ENCODE assay signal across 15 cellular contexts in genomic region chr7:72546586-72546985, GRCh38.
DNase-seq lines count a peak whose midpoint lies in the region; ATAC-seq and TF ChIP-seq lines count a peak whose summit lies in the region.
"Had no signal": no experiment of that assay in that cellular context is flagged by ENCODE, and none has a peak within 500 bp of the region (broad histone marks: within the 10 kb centered on the region; RNA-seq: fewer than 3 reads in every experiment).

No MANE protein-coding gene starts in this region.

- H3K36me3 ChIP-seq in ascending aorta = no peaks in the 10 kb centered on the region
- H3K36me3 ChIP-seq: gastroesophageal sphincter had no signal

- no peaks in the 10 kb centered on the region for H3K9me3 ChIP-seq in ascending aorta

- DNase-seq in Daoy (ENCODE audit: low read depth) = peak; percentile 33
- DNase-seq in inferior parietal cortex (ENCODE audit: extremely low spot score) = peak; percentile 13
- no peak for DNase-seq in ascending aorta (ENCODE audit: low spot score in 2 of 2)
- DNase-seq in NCI-H1092 treated with DMSO at 0.1 percent for 48 hours (lab: John Stamatoyannopoulos, UW) = no peak
- no peak for DNase-seq in NCI-H1092 (lab: John Stamatoyannopoulos, UW)
- DNase-seq: DMS 273 treated with DMSO at 0.1 percent for 48 hours; naive thymus-derived CD8-positive, alpha-beta T cell; NCI-H187 treated with DMSO at 0.1 percent for 48 hours; NCI-H82; retina had no signal

- intact Hi-C loops in ascending aorta (cut with DNase I) = no loop called here

- no peak overlapping the region for H3K4me3 ChIP-seq in ascending aorta
- H3K4me3 ChIP-seq: gastroesophageal sphincter, lung had no signal

- no peak for TF ChIP-seq CTCF in ascending aorta (IDR thresholded peaks at IDR 0.05)

- H3K4me1 ChIP-seq in ascending aorta = no peaks in the 10 kb centered on the region
- H3K4me1 ChIP-seq: gastroesophageal sphincter had no signal

- H3K27me3 ChIP-seq in ascending aorta = no peaks in the 10 kb centered on the region
- H3K27me3 ChIP-seq: gastroesophageal sphincter had no signal

- ATAC-seq in GM18520 (IDR thresholded peaks at IDR 0.05; ENCODE audit: unreplicated experiment) (peak; percentile 82), HG03442 (IDR thresholded peaks at IDR 0.05; ENCODE audit: unreplicated experiment) (peak; percentile 77), HG03097 (IDR thresholded peaks at IDR 0.05; ENCODE audit: low FRiP score, unreplicated experiment) (no peak)
- ATAC-seq: gastroesophageal sphincter; naive thymus-derived CD8-positive, alpha-beta T cell had no signal

- no peak overlapping the region for H3K27ac ChIP-seq in ascending aorta
- H3K27ac ChIP-seq: gastroesophageal sphincter had no signal

Comparison
In these comparisons a context has a peak if more than half of its experiments do, and no peak if none do; other contexts are left out.
1. DNase-seq: peak in Daoy (single experiment) and inferior parietal cortex (single experiment); none in ascending aorta (0 of 2), NCI-H1092 treated with DMSO at 0.1 percent for 48 hours (single experiment) and NCI-H1092 (single experiment).